ENCODE assay signal across 11 cellular contexts in the genomic region with DNA sequence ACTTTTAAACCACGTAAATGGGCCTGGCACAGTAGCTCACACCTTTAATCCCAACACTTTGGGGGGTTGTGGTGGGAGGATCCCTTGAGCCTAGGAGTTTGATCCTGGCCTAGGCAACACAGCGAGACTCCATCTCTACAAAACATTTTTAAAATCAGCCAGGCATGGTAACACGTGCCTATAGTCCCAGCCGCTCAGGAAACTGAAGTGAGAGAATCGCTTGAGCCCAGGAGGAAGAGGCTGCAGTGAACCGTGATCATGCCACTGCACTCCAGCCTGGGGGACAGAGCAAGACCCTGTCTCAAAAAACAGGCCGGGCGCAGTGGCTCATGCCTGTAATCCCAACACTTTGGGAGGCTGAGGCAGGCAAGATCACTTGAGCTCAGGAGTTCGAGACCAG. TPM values are rescaled to one million over a fixed set of nuclear protein-coding genes. Genes with fewer than 3 reads are reported as not detected.
DNase-seq lines count a peak whose midpoint lies in the region; ATAC-seq, FAIRE-seq and TF ChIP-seq lines count a peak whose summit lies in the region.
"Had no signal": no experiment of that assay in that cellular context is flagged by ENCODE, and none has a peak within 500 bp of the region (broad histone marks: within the 10 kb centered on the region; RNA-seq: fewer than 3 reads in every experiment).

No MANE protein-coding gene starts in this region.

- no peak overlapping the region for H2BK15ac ChIP-seq in mesenchymal stem cell (ENCODE audit: low read depth, poor library complexity, severe bottlenecking)

- H3K9ac ChIP-seq in mesenchymal stem cell (ENCODE audit: low read length) (no peak overlapping the region), kidney (ENCODE audit: low read length in 2 of 2) (no peak overlapping the region)

- H2AK5ac ChIP-seq in mesenchymal stem cell (ENCODE audit: low read length, severe bottlenecking) = no peak overlapping the region

- ATAC-seq in GM18909 (IDR thresholded peaks at IDR 0.05; ENCODE audit: poor library complexity, unreplicated experiment) (peak; percentile 88), GM21825 (IDR thresholded peaks at IDR 0.05; ENCODE audit: unreplicated experiment) (peak; percentile 74), HG03442 (IDR thresholded peaks at IDR 0.05; ENCODE audit: unreplicated experiment) (peak; percentile 77)
- no peak for ATAC-seq in activated CD4-positive, CD25-positive, alpha-beta regulatory T cell treated with anti-CD3 and anti-CD28 coated beads, Interleukin-2, amount 50 U/mL, for 24 hours
- ATAC-seq: HCT116 had no signal

- no peak overlapping the region for H3K27ac ChIP-seq in mesenchymal stem cell (ENCODE audit: low read length, poor library complexity, severe bottlenecking)
- no peak overlapping the region for H3K27ac ChIP-seq in kidney (ENCODE audit: low read depth in 2 of 2, low read length in 2 of 2)
- H3K27ac ChIP-seq: testis had no signal

- intact Hi-C loops in kidney (cut with DNase I) = no loop called here

- H3K18ac ChIP-seq in mesenchymal stem cell (ENCODE audit: low read depth in 1 of 2, low read length in 2 of 2) = no peak overlapping the region

- no peak overlapping the region for H2BK12ac ChIP-seq in mesenchymal stem cell (ENCODE audit: low read length in 2 of 2)

- H4K91ac ChIP-seq in mesenchymal stem cell (ENCODE audit: low read length) = no peak overlapping the region

- no peaks in the 10 kb centered on the region for H3K4me1 ChIP-seq in mesenchymal stem cell (ENCODE audit: control insufficient read depth, insufficient read depth, low read depth, low read length)
- H3K4me1 ChIP-seq in kidney (ENCODE audit: control insufficient read depth in 1 of 2, insufficient read depth in 1 of 2, low read depth in 1 of 2, low read length in 2 of 2) = peaks cover 0 to 7% of the 10 kb centered on the region in 2 donors
- H3K4me1 ChIP-seq: testis had no signal

- H3K4ac ChIP-seq in mesenchymal stem cell (ENCODE audit: low read depth in 1 of 2, low read length in 2 of 2) = no peak overlapping the region

- H3K14ac ChIP-seq in mesenchymal stem cell (ENCODE audit: low read length in 2 of 2) = no peak overlapping the region

- H3K4me2 ChIP-seq in mesenchymal stem cell (ENCODE audit: low read length, poor library complexity, severe bottlenecking) = no peak overlapping the region

- no peaks in the 10 kb centered on the region for H3K9me3 ChIP-seq in mesenchymal stem cell (ENCODE audit: control insufficient read depth, low read length)
- no peaks in the 10 kb centered on the region for H3K9me3 ChIP-seq in kidney (ENCODE audit: control insufficient read depth in 1 of 2, low read length in 2 of 2)
- H3K9me3 ChIP-seq: testis had no signal

- H4K8ac ChIP-seq in mesenchymal stem cell (ENCODE audit: low read length) = no peak overlapping the region

- H3K27me3 ChIP-seq in mesenchymal stem cell (ENCODE audit: control insufficient read depth in 1 of 2, insufficient read depth in 1 of 2, low read length in 2 of 2) = no peaks in the 10 kb centered on the region
- H3K27me3 ChIP-seq: testis had no signal

- no peak for TF ChIP-seq CTCF in kidney (IDR thresholded peaks at IDR 0.05; ENCODE audit: borderline replicate concordance, extremely low read depth, insufficient read depth)

- H3K36me3 ChIP-seq in mesenchymal stem cell (ENCODE audit: control insufficient read depth in 1 of 2, insufficient read depth in 2 of 2, low read depth in 1 of 2, low read length in 2 of 2) (no peaks in the 10 kb centered on the region), kidney (ENCODE audit: control insufficient read depth in 1 of 2, insufficient read depth in 2 of 2, low read length in 2 of 2) (no peaks in the 10 kb centered on the region)

- H2BK120ac ChIP-seq in mesenchymal stem cell (ENCODE audit: low read depth, low read length) = no peak overlapping the region

- H3K4me3 ChIP-seq in mesenchymal stem cell (ENCODE audit: insufficient read depth in 1 of 2, low read depth in 1 of 2, low read length in 2 of 2) = no peak overlapping the region
- no peak overlapping the region for H3K4me3 ChIP-seq in kidney (ENCODE audit: low read length in 2 of 2)
- H3K4me3 ChIP-seq: testis had no signal

- 98% methylated on average over 9 of the region's 9 CpGs for WGBS in mesenchymal stem cell

- H2AFZ ChIP-seq in mesenchymal stem cell (ENCODE audit: low read depth, low read length) = no peak overlapping the region

- no peak overlapping the region for H2BK5ac ChIP-seq in mesenchymal stem cell (ENCODE audit: low read depth, low read length, poor library complexity, severe bottlenecking)

- H3K23ac ChIP-seq in mesenchymal stem cell (ENCODE audit: low read length in 2 of 2) = no peak overlapping the region

- DNase-seq in retina (peak; percentile 16), mesenchymal stem cell (no peak), kidney (no peak)
- DNase-seq: hypothalamus, T-helper 9 cell, testis had no signal

- FAIRE-seq in kidney (lab: Jason Lieb, UNC) = no peak

- peaks cover 2% of the 10 kb centered on the region for H3K79me1 ChIP-seq in mesenchymal stem cell (replicated peaks; ENCODE audit: low read length, poor library complexity, severe bottlenecking)

RNA-seq across cellular contexts. Expression of a gene that starts 12.2 kb away (rescaled TPM):
- polyA plus RNA-seq in mesenchymal stem cell (2013, experiment 1 of 2) = 36.5 TPM
- polyA plus RNA-seq in mesenchymal stem cell (2013, experiment 2 of 2) = 34.1 TPM
- total RNA-seq in kidney = 56.5 TPM
- 10.5 TPM for polyA plus RNA-seq in kidney (ENCODE audit: insufficient read depth, low read depth, low replicate concordance)

Comparison
In these comparisons a context has a peak if more than half of its experiments do, and no peak if none do; other contexts are left out.
1. ATAC-seq: peak in GM18909 (single experiment), GM21825 (single experiment) and HG03442 (single experiment); none in activated CD4-positive, CD25-positive, alpha-beta regulatory T cell treated with anti-CD3 and anti-CD28 coated beads, Interleukin-2, amount 50 U/mL, for 24 hours (0 of 2).